ENCODE assay signal across 8 cellular contexts in genomic region chr3:128492353-128493220, GRCh38. TPM values are rescaled to one million over a fixed set of nuclear protein-coding genes. Genes with fewer than 3 reads are reported as not detected.
DNase-seq lines count a peak whose midpoint lies in the region; ATAC-seq and TF ChIP-seq lines count a peak whose summit lies in the region.

TSS of gene GATA2 (minus strand) at chr3:128493201. CDS start at chr3:128487031, 6,170 bp downstream.

- H2BK12ac ChIP-seq in mesenchymal stem cell (ENCODE audit: low read length in 2 of 2): peak within 1 kb of the TSS in 1 of 2 experiments; percentile 11

- 2% methylated on average over 76 of the region's 89 CpGs for WGBS in mesenchymal stem cell

- H3K27ac Mint-ChIP-seq in osteocyte (ENCODE audit: unreplicated experiment): no peak within 1 kb of the TSS

- H3K4ac ChIP-seq in mesenchymal stem cell (ENCODE audit: low read depth in 1 of 2, low read length in 2 of 2): no peak within 1 kb of the TSS

- peak within 1 kb of the TSS; percentile 2 for H3K4me3 Mint-ChIP-seq in osteocyte (ENCODE audit: unreplicated experiment)

- H2AK5ac ChIP-seq in mesenchymal stem cell (ENCODE audit: low read length, severe bottlenecking): no peak within 1 kb of the TSS

- H3K9ac ChIP-seq in mesenchymal stem cell (ENCODE audit: low read length): no peak within 1 kb of the TSS

- H4K91ac ChIP-seq in mesenchymal stem cell (ENCODE audit: low read length): no peak within 1 kb of the TSS

- H3K27ac ChIP-seq in DOHH2 (ENCODE audit: low read depth, low read length) (no peak within 1 kb of the TSS), mesenchymal stem cell (ENCODE audit: low read length, poor library complexity, severe bottlenecking) (no peak within 1 kb of the TSS)

- H2BK5ac ChIP-seq in mesenchymal stem cell (ENCODE audit: low read depth, low read length, poor library complexity, severe bottlenecking): no peak within 1 kb of the TSS

- H3K27me3 Mint-ChIP-seq in osteocyte (ENCODE audit: unreplicated experiment): peaks cover 44% of the 10 kb centered on the region

- H3K9me3 Mint-ChIP-seq in osteocyte (ENCODE audit: unreplicated experiment): no peaks in the 10 kb centered on the region

- no peak within 1 kb of the TSS for H2BK15ac ChIP-seq in mesenchymal stem cell (ENCODE audit: low read depth, poor library complexity, severe bottlenecking)

- H3K79me1 ChIP-seq in mesenchymal stem cell (replicated peaks; ENCODE audit: low read length, poor library complexity, severe bottlenecking): no peaks in the 10 kb centered on the region

- DNase-seq in NCI-H1105 treated with DMSO at 0.1 percent for 48 hours (lab: John Stamatoyannopoulos, UW): peak; percentile 23
- DNase-seq in dermis blood vessel endothelial cell: peak; percentile 61
- DNase-seq in osteocyte (ENCODE audit: extremely low spot score, unreplicated experiment): peak; percentile 84
- no peak for DNase-seq in NCI-H187 (lab: John Stamatoyannopoulos, UW)
- no peak for DNase-seq in mesenchymal stem cell

- H3K9me2 ChIP-seq in DOHH2 (replicated peaks; ENCODE audit: control insufficient read depth, low read length): no peaks in the 10 kb centered on the region

- no peaks in the 10 kb centered on the region for H3F3A ChIP-seq in DOHH2 (ENCODE audit: control insufficient read depth, insufficient read depth)

- no peaks in the 10 kb centered on the region for H3K9me3 ChIP-seq in DOHH2 (ENCODE audit: control insufficient read depth, insufficient read depth, low read length)
- H3K9me3 ChIP-seq in mesenchymal stem cell (ENCODE audit: control insufficient read depth, low read length): no peaks in the 10 kb centered on the region

- H3K79me2 ChIP-seq in DOHH2 (ENCODE audit: control insufficient read depth, low read length): no peaks in the 10 kb centered on the region

- H2BK120ac ChIP-seq in mesenchymal stem cell (ENCODE audit: low read depth, low read length): no peak within 1 kb of the TSS

- ATAC-seq in GM21367 (IDR thresholded peaks at IDR 0.05; ENCODE audit: unreplicated experiment) (no peak), HG02798 (IDR thresholded peaks at IDR 0.05; ENCODE audit: poor library complexity, unreplicated experiment) (no peak)

- H3K14ac ChIP-seq in mesenchymal stem cell (ENCODE audit: low read length in 2 of 2): no peak within 1 kb of the TSS

- H3K4me3 ChIP-seq in DOHH2 (ENCODE audit: low read length) (no peak within 1 kb of the TSS), mesenchymal stem cell (ENCODE audit: insufficient read depth in 1 of 2, low read depth in 1 of 2, low read length in 2 of 2) (no peak within 1 kb of the TSS)

- 0 out of 2 replicates have a peak within 1 kb of the TSS, but pooled peaks have one; percentile 7 for H3K4me2 ChIP-seq in DOHH2 (ENCODE audit: low read length)
- no peak within 1 kb of the TSS for H3K4me2 ChIP-seq in mesenchymal stem cell (ENCODE audit: low read length, poor library complexity, severe bottlenecking)

- peak within 1 kb of the TSS in 1 of 2 experiments; percentile 73 for H3K23ac ChIP-seq in mesenchymal stem cell (ENCODE audit: low read length in 2 of 2)

- H4K8ac ChIP-seq in mesenchymal stem cell (ENCODE audit: low read length): no peak within 1 kb of the TSS

- H4K20me1 ChIP-seq in DOHH2 (ENCODE audit: control insufficient read depth, insufficient read depth, low read depth, low read length): no peaks in the 10 kb centered on the region

- TF ChIP-seq CTCF in DOHH2 (IDR thresholded peaks at IDR 0.05; ENCODE audit: low read depth, low read length, poor library complexity, severe bottlenecking): no peak
- TF ChIP-seq CTCF in osteocyte (IDR thresholded peaks at IDR 0.05): peak; percentile 22

- H3K36me3 Mint-ChIP-seq in osteocyte (ENCODE audit: unreplicated experiment): no peaks in the 10 kb centered on the region

- no peak within 1 kb of the TSS for H2AFZ ChIP-seq in mesenchymal stem cell (ENCODE audit: low read depth, low read length)

- H3K36me3 ChIP-seq in DOHH2 (ENCODE audit: control insufficient read depth, low read length): no peaks in the 10 kb centered on the region
- H3K36me3 ChIP-seq in mesenchymal stem cell (ENCODE audit: control insufficient read depth in 1 of 2, insufficient read depth in 2 of 2, low read depth in 1 of 2, low read length in 2 of 2): no peaks in the 10 kb centered on the region

- peaks cover 18% of the 10 kb centered on the region for H3K4me1 Mint-ChIP-seq in osteocyte (ENCODE audit: unreplicated experiment)

- H3K18ac ChIP-seq in mesenchymal stem cell (ENCODE audit: low read depth in 1 of 2, low read length in 2 of 2): no peak within 1 kb of the TSS

- H3K4me1 ChIP-seq in DOHH2 (ENCODE audit: control insufficient read depth, low read length) (no peaks in the 10 kb centered on the region), mesenchymal stem cell (ENCODE audit: control insufficient read depth, insufficient read depth, low read depth, low read length) (peaks cover 44% of the 10 kb centered on the region)

- H3K27me3 ChIP-seq in DOHH2 (ENCODE audit: control insufficient read depth, low read length): peaks cover 69% of the 10 kb centered on the region
- H3K27me3 ChIP-seq in mesenchymal stem cell (ENCODE audit: control insufficient read depth in 1 of 2, insufficient read depth in 1 of 2, low read length in 2 of 2): peaks cover 94 to 97% of the 10 kb centered on the region in 2 experiments

RNA-seq across cellular contexts. Expression of gene GATA2, which starts in this region (rescaled TPM):
- total RNA-seq in dermis blood vessel endothelial cell (12.9 and 25.0 TPM in 2 replicates), osteocyte (0.67 and 0.91 TPM in 2 replicates)
- polyA plus RNA-seq in mesenchymal stem cell (2013, experiment 1 of 2): 2.0 TPM
- polyA plus RNA-seq in mesenchymal stem cell (2013, experiment 2 of 2): 2.2 TPM

Comparison
In these comparisons a context has a peak if more than half of its experiments do, and no peak if none do; other contexts are left out.
1. Peak in DNase-seq in osteocyte; RNA of the gene not detected or under 1 TPM.
2. DNase-seq: peak in NCI-H1105 treated with DMSO at 0.1 percent for 48 hours (single experiment) and dermis blood vessel endothelial cell (single experiment); none in NCI-H187 (0 of 2) and mesenchymal stem cell (single experiment).